In genomic region chr13:77848050-77848449, GRCh38 we compare ENCODE assay signal across 4 cellular contexts.
DNase-seq lines count a peak whose midpoint lies in the region; ATAC-seq, FAIRE-seq and TF ChIP-seq lines count a peak whose summit lies in the region.
"Not testable (repeated sequence)": the region's sequence is repeated elsewhere in the genome, so short reads cannot be mapped to it uniquely, and the experiment has no call there.

No MANE protein-coding gene starts in this region.

- TF ChIP-seq RAD21 in A549 (conservative IDR thresholded peaks at IDR 0.05 in 1 of 2, IDR thresholded peaks at IDR 0.05 in 1 of 2): not testable (repeated sequence)

- H3K4me1 ChIP-seq in A549; HEK293 (ENCODE audit: control insufficient read depth, insufficient read depth, low read length): not testable (repeated sequence)

- H3K36me3 Mint-ChIP-seq in WTC11: peaks cover 39% of the 10 kb centered on the region

- not testable (repeated sequence) for H3K36me3 ChIP-seq in HEK293 (ENCODE audit: control insufficient read depth in 2 of 2, insufficient read depth in 1 of 2, low read length in 2 of 2)

- not testable (repeated sequence) for TF ChIP-seq POLR2A in A549 (IDR thresholded peaks at IDR 0.05; ENCODE audit: low read length)

- 39% methylated on average over 4 of the region's 4 CpGs for WGBS in A549 (ENCODE audit: missing lambda C conversion rate)

- TF ChIP-seq EP300 in A549 (IDR thresholded peaks at IDR 0.05): not testable (repeated sequence)

- H3K9me3 Mint-ChIP-seq in WTC11: peaks cover 31% of the 10 kb centered on the region

- not testable (repeated sequence) for TF ChIP-seq CTCF in A549 (IDR thresholded peaks at IDR 0.05); HEK293 (tag by site-specific recombination; IDR thresholded peaks at IDR 0.05); WTC11 (IDR thresholded peaks at IDR 0.05)

- POLR2A ChIA-PET in A549 (lab: Yijun Ruan, JAX); HEK293 (lab: Yijun Ruan, JAX); WTC11 (lab: Charles Lee): not testable (repeated sequence)

- ATAC-seq in A549, WTC11: not testable (repeated sequence)

- not testable (repeated sequence) for DNase-seq in A549 (ENCODE audit: low read depth in 1 of 2, low spot score in 1 of 2); WTC11 (ENCODE audit: low spot score); frontal cortex (ENCODE audit: low spot score in 2 of 2)

- FAIRE-seq in A549 (lab: Jason Lieb, UNC): not testable (repeated sequence)
- peak; percentile 13 for FAIRE-seq in frontal cortex (lab: Jason Lieb, UNC)

- not testable (repeated sequence) for H3K4me3 ChIP-seq in A549; HEK293 (ENCODE audit: low read depth, low read length)

- H3K27me3 Mint-ChIP-seq in WTC11 (ENCODE audit: low read depth): not testable (repeated sequence)

- not testable (repeated sequence) for H3K27ac Mint-ChIP-seq in WTC11

- not testable (repeated sequence) for H3K4me2 ChIP-seq in A549

- not testable (repeated sequence) for H3K4me3 Mint-ChIP-seq in WTC11

- not testable (repeated sequence) for H3K9me3 ChIP-seq in A549; HEK293 (ENCODE audit: control insufficient read depth, insufficient read depth, low read depth, low read length)

- CTCF ChIA-PET in A549 (lab: Yijun Ruan, JAX); HEK293 (lab: Yijun Ruan, JAX); WTC11 (lab: Charles Lee): not testable (repeated sequence)

- H3K27ac ChIP-seq in A549; HEK293 (ENCODE audit: extremely low read depth, low read depth, low read length): not testable (repeated sequence)

- H3K4me1 Mint-ChIP-seq in WTC11: peaks cover 23% of the 10 kb centered on the region

TF ChIP-seq in A549, 52 proteins besides CTCF, POLR2A, EP300 and RAD21:
- peak; percentile 32 for TF ChIP-seq ZC3H11A (IDR thresholded peaks at IDR 0.05)

TF ChIP-seq in HEK293, 187 proteins besides CTCF, POLR2A, EP300 and RAD21 (continues in another document):
- TF ChIP-seq ZNF394 (tag by site-specific recombination; IDR thresholded peaks at IDR 0.05; ENCODE audit: borderline replicate concordance): peak; percentile 81
- TF ChIP-seq, protein P1, sequence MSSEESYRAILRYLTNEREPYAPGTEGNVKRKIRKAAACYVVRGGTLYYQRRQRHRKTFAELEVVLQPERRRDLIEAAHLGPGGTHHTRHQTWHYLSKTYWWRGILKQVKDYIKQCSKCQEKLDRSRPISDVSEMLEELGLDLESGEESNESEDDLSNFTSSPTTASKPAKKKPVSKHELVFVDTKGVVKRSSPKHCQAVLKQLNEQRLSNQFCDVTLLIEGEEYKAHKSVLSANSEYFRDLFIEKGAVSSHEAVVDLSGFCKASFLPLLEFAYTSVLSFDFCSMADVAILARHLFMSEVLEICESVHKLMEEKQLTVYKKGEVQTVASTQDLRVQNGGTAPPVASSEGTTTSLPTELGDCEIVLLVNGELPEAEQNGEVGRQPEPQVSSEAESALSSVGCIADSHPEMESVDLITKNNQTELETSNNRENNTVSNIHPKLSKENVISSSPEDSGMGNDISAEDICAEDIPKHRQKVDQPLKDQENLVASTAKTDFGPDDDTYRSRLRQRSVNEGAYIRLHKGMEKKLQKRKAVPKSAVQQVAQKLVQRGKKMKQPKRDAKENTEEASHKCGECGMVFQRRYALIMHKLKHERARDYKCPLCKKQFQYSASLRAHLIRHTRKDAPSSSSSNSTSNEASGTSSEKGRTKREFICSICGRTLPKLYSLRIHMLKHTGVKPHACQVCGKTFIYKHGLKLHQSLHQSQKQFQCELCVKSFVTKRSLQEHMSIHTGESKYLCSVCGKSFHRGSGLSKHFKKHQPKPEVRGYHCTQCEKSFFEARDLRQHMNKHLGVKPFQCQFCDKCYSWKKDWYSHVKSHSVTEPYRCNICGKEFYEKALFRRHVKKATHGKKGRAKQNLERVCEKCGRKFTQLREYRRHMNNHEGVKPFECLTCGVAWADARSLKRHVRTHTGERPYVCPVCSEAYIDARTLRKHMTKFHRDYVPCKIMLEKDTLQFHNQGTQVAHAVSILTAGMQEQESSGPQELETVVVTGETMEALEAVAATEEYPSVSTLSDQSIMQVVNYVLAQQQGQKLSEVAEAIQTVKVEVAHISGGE (tag by site-specific recombination; conservative IDR thresholded peaks at IDR 0.05; ENCODE audit: low read depth): peak; percentile 35; the same call in 1 of the 2 replicates

TF ChIP-seq in WTC11, 78 proteins besides CTCF, POLR2A, EP300 and RAD21:
- peak; percentile 74 for TF ChIP-seq HMGA2 (CRISPR knock-in tag; IDR thresholded peaks at IDR 0.05)
TF ChIP-seq in WTC11: peak in this region for 1; not testable (repeated sequence) for 77.
